15 cellular contexts compared by ENCODE assay signal in genomic region chr20:51425347-51426106, GRCh38.
DNase-seq lines count a peak whose midpoint lies in the region; ATAC-seq, FAIRE-seq and TF ChIP-seq lines count a peak whose summit lies in the region.
"Had no signal": no experiment of that assay in that cellular context is flagged by ENCODE, and none has a peak within 500 bp of the region (broad histone marks: within the 10 kb centered on the region; RNA-seq: fewer than 3 reads in every experiment).

No MANE protein-coding gene starts in this region.

- H4K8ac ChIP-seq in mesendoderm (ENCODE audit: low read depth, low read length), result no peak overlapping the region

- peak overlapping the region; percentile 90 for H3K27ac Mint-ChIP-seq in activated CD4-positive, alpha-beta memory T cell treated with anti-CD3 and anti-CD28 coated beads for 36 hours

- peaks cover 91% of the 10 kb centered on the region for H3K4me1 Mint-ChIP-seq in activated CD4-positive, alpha-beta memory T cell treated with anti-CD3 and anti-CD28 coated beads for 36 hours (ENCODE audit: low read depth)

- H2BK5ac ChIP-seq in mesendoderm (ENCODE audit: low read length), result no peak overlapping the region

- H3K9me3 ChIP-seq in HepG2 (ENCODE audit: low read length) (no peaks in the 10 kb centered on the region), right lobe of liver (no peaks in the 10 kb centered on the region), tibial nerve (no peaks in the 10 kb centered on the region)

- H3K23ac ChIP-seq in mesendoderm (ENCODE audit: low read length), result no peak overlapping the region

- no peak for ATAC-seq in HepG2
- no peak for ATAC-seq in right lobe of liver
- no peak for ATAC-seq in GM21825 (IDR thresholded peaks at IDR 0.05; ENCODE audit: unreplicated experiment)
- ATAC-seq in GM18502 (IDR thresholded peaks at IDR 0.05; ENCODE audit: poor library complexity, unreplicated experiment), result no peak
- ATAC-seq: foreskin keratinocyte had no signal

- no peak overlapping the region for H2AK5ac ChIP-seq in mesendoderm (ENCODE audit: low read length)

- H2AFZ ChIP-seq in HepG2 (ENCODE audit: low read length), result no peak overlapping the region

- H3K4ac ChIP-seq in mesendoderm (ENCODE audit: low read depth, low read length), result no peak overlapping the region

- no peaks in the 10 kb centered on the region for H3K9me3 Mint-ChIP-seq in activated CD4-positive, alpha-beta memory T cell treated with anti-CD3 and anti-CD28 coated beads for 36 hours
- H3K9me3 Mint-ChIP-seq: brain; T-helper 2 cell treated with Interferon-gamma antibody and Interleukin-4, amounts not matched to agents 5 μg/mL and 100 μg/mL, for 36 hours had no signal

- TF ChIP-seq POLR2A in HepG2 (IDR thresholded peaks at IDR 0.05; ENCODE audit: insufficient read depth in 1 of 2, low read depth in 2 of 2, low read length in 2 of 2) (no peak), right lobe of liver (IDR thresholded peaks at IDR 0.05) (no peak), tibial nerve (IDR thresholded peaks at IDR 0.05) (no peak)

- H3K27me3 ChIP-seq in HepG2 (ENCODE audit: control insufficient read depth in 1 of 2, insufficient read depth in 2 of 2, low read length in 2 of 2) (no peaks in the 10 kb centered on the region), right lobe of liver (no peaks in the 10 kb centered on the region), mesendoderm (ENCODE audit: insufficient read depth, low read length, poor library complexity) (no peaks in the 10 kb centered on the region), tibial nerve (no peaks in the 10 kb centered on the region)

- H3K27ac ChIP-seq in HepG2 (ENCODE audit: extremely low read length, insufficient read depth, low read length) (no peak overlapping the region), right lobe of liver (no peak overlapping the region), mesendoderm (ENCODE audit: low read depth, low read length) (no peak overlapping the region), tibial nerve (peak overlapping the region; percentile 6 to 79 (median 68))
- H3K27ac ChIP-seq: foreskin keratinocyte had no signal

- POLR2A ChIA-PET in HepG2 (lab: Yijun Ruan, JAX), result no interaction called here
- POLR2A ChIA-PET in activated CD4-positive, alpha-beta memory T cell treated with anti-CD3 and anti-CD28 coated beads for 36 hours (lab: Charles Lee), result interaction anchor here (0.6 kb wide), 1 partner anchor 1260 kb away, joined by 4 read pairs; no protein-coding TSS in a partner anchor

- no TSS peak for BruUV-seq in HepG2 (replicated peaks; lab: Mats Ljungman, UMichigan)

- H2BK120ac ChIP-seq in mesendoderm (ENCODE audit: low read depth, low read length), result no peak overlapping the region

- peaks cover 57% of the 10 kb centered on the region for H3K36me3 Mint-ChIP-seq in activated CD4-positive, alpha-beta memory T cell treated with anti-CD3 and anti-CD28 coated beads for 36 hours
- H3K36me3 Mint-ChIP-seq: brain had no signal

- intact Hi-C loops in HepG2 (cut with micrococcal nuclease; ENCODE audit: unreplicated experiment) (loop anchor here (2.0 to 10.0 kb wide), 2 partner anchors 13 to 79 kb away; no protein-coding TSS in a partner anchor), right lobe of liver (cut with DNase I) (no loop called here)
- intact Hi-C loops in activated CD4-positive, alpha-beta memory T cell treated with anti-CD3 and anti-CD28 coated beads for 36 hours (cut with micrococcal nuclease), result no loop called here

- no peaks in the 10 kb centered on the region for H3K79me1 ChIP-seq in mesendoderm (ENCODE audit: low read length)

- H3K27me3 Mint-ChIP-seq in activated CD4-positive, alpha-beta memory T cell treated with anti-CD3 and anti-CD28 coated beads for 36 hours, result no peaks in the 10 kb centered on the region
- H3K27me3 Mint-ChIP-seq: brain had no signal

- H3K4me1 ChIP-seq in HepG2 (ENCODE audit: insufficient read depth, low read length) (peaks cover 58% of the 10 kb centered on the region), right lobe of liver (peaks cover 0 to 28% (median 5%) of the 10 kb centered on the region in 4 donors), mesendoderm (ENCODE audit: control insufficient read depth, low read depth, low read length) (peaks cover 6% of the 10 kb centered on the region), tibial nerve (peaks cover 0 to 45% (median 7%) of the 10 kb centered on the region in 4 donors)
- H3K4me1 ChIP-seq: foreskin keratinocyte had no signal

- no peaks in the 10 kb centered on the region for H4K20me1 ChIP-seq in HepG2 (ENCODE audit: insufficient read depth, low read length)

- no peaks in the 10 kb centered on the region; a peak in 1 of 5 replicates for H3K36me3 ChIP-seq in HepG2 (replicated peaks in 1 of 2; ENCODE audit: control insufficient read depth in 1 of 2, insufficient read depth in 2 of 2, low read length in 2 of 2)
- H3K36me3 ChIP-seq in right lobe of liver, result peaks cover 0 to 2% (median 0%) of the 10 kb centered on the region in 4 donors
- no peaks in the 10 kb centered on the region for H3K36me3 ChIP-seq in mesendoderm (ENCODE audit: control insufficient read depth, insufficient read depth, low read length)
- no peaks in the 10 kb centered on the region for H3K36me3 ChIP-seq in tibial nerve

- no peak overlapping the region for H3K18ac ChIP-seq in mesendoderm (ENCODE audit: low read length)

- no peak for TF ChIP-seq RAD21 in HepG2 (CRISPR knock-in tag; IDR thresholded peaks at IDR 0.05)

- H2BK15ac ChIP-seq in mesendoderm (replicated peaks; ENCODE audit: low read depth), result no peak overlapping the region

- TF ChIP-seq CTCF in HepG2 (CRISPR knock-in tag; IDR thresholded peaks at IDR 0.05) (no peak), right lobe of liver (IDR thresholded peaks at IDR 0.05) (no peak), tibial nerve (IDR thresholded peaks at IDR 0.05) (peak in 1 of 5 experiments; percentile 17)

- H3K56ac ChIP-seq in mesendoderm (ENCODE audit: low read length), result peak overlapping the region; percentile 64

- H3K4me3 ChIP-seq in HepG2 (replicated peaks in 1 of 3; ENCODE audit: insufficient read depth in 1 of 3, low read depth in 2 of 3, low read length in 3 of 3) (no peak overlapping the region), right lobe of liver (no peak overlapping the region), mesendoderm (ENCODE audit: low read length) (no peak overlapping the region), tibial nerve (no peak overlapping the region)

- CTCF ChIA-PET in HepG2 (lab: Yijun Ruan, JAX; ENCODE audit: low intra/inter-chr PET ratio, low total read pairs), result no interaction called here
- CTCF ChIA-PET in activated CD4-positive, alpha-beta memory T cell treated with anti-CD3 and anti-CD28 coated beads for 36 hours (lab: Charles Lee), result interaction anchor here (1.1 kb wide), 1 partner anchor 28 kb away, joined by 3 read pairs; no protein-coding TSS in a partner anchor

- H3K9ac ChIP-seq in HepG2 (ENCODE audit: insufficient read depth, low read depth, low read length) (no peak overlapping the region), mesendoderm (ENCODE audit: low read length) (no peak overlapping the region)

- H3K4me2 ChIP-seq in HepG2 (ENCODE audit: low read depth, low read length) (no peak overlapping the region), mesendoderm (ENCODE audit: low read length) (no peak overlapping the region)

- no peak overlapping the region for H4K5ac ChIP-seq in mesendoderm (ENCODE audit: low read length)

- TF ChIP-seq EP300 in HepG2 (IDR thresholded peaks at IDR 0.05; ENCODE audit: low read depth in 2 of 2, low read length in 2 of 2) (no peak), HepG2 (CRISPR knock-in tag; IDR thresholded peaks at IDR 0.05; ENCODE audit: borderline replicate concordance) (no peak), tibial nerve (IDR thresholded peaks at IDR 0.05) (peak in 1 of 2 donors; percentile 59)

- in situ Hi-C loops in HepG2 (cut with HindIII; ENCODE audit: extremely low pct_ligation_motif_present, low pct_unique_long_range_greater_than_20kb), result no loop called here

- 93% methylated on average over 20 of the region's 22 CpGs for WGBS in HepG2 (ENCODE audit: low lambda C conversion rate)
- WGBS in right lobe of liver (ENCODE audit: insufficient coverage, low coverage, low lambda C conversion rate, missing lambda C conversion rate), result 74% methylated on average over 4 of the region's 22 CpGs
- no CpG with 5 or more reads among the region's 22 CpGs for WGBS in mesendoderm (ENCODE audit: extremely low coverage, insufficient coverage, low lambda C conversion rate)
- 56 to 78% methylated on average over 12 to 22 of the region's 22 CpGs for WGBS in tibial nerve, 2 donors

- no peak for FAIRE-seq in HepG2 (lab: Jason Lieb, UNC)

- no peaks in the 10 kb centered on the region for H3K79me2 ChIP-seq in HepG2 (ENCODE audit: insufficient read depth, low read length)
- H3K79me2 ChIP-seq in mesendoderm (ENCODE audit: control insufficient read depth, insufficient read depth, low read length), result no peaks in the 10 kb centered on the region

- DNase-seq in HepG2 (ENCODE audit: low spot score) (no peak), right lobe of liver (no peak), mesendoderm (no peak), tibial nerve (ENCODE audit: low spot score in 2 of 2) (no peak), NCI-H82 treated with DMSO at 0.1 percent for 48 hours (lab: John Stamatoyannopoulos, UW; ENCODE audit: unreplicated experiment) (no peak)
- DNase-seq in activated CD4-positive, alpha-beta memory T cell treated with anti-CD3 and anti-CD28 coated beads for 36 hours, result peak; percentile 69
- DNase-seq: effector CD4-positive, alpha-beta T cell; foreskin keratinocyte; NCI-H1417 treated with DMSO at 0.1 percent for 48 hours; NCI-H446 treated with DMSO at 0.1 percent for 48 hours; RPMI8226 had no signal

- H3K4me3 Mint-ChIP-seq in activated CD4-positive, alpha-beta memory T cell treated with anti-CD3 and anti-CD28 coated beads for 36 hours, result peak overlapping the region; percentile 40
- H3K4me3 Mint-ChIP-seq: brain had no signal

TF ChIP-seq in HepG2, 621 proteins besides CTCF, POLR2A, EP300 and RAD21 (continues in another document):
- TF ChIP-seq ZMYM3 (CRISPR knock-in tag; IDR thresholded peaks at IDR 0.05) (no peak), RORA (CRISPR knock-in tag; IDR thresholded peaks at IDR 0.05) (no peak), ZNF768 (CRISPR knock-in tag; IDR thresholded peaks at IDR 0.05) (peak; percentile 46; the same call in 1 of the 2 replicates), DNMT1 (CRISPR knock-in tag; IDR thresholded peaks at IDR 0.05) (no peak), KLF13 (CRISPR knock-in tag; IDR thresholded peaks at IDR 0.05) (no peak)

Comparison
In these comparisons a context has a peak if more than half of its experiments do, and no peak if none do; other contexts are left out.
1. H3K27ac ChIP-seq: peak in tibial nerve (4 of 4); none in HepG2 (single experiment), right lobe of liver (0 of 3) and mesendoderm (single experiment).